ENCODE assay signal across 8 cellular contexts in the genomic region with DNA sequence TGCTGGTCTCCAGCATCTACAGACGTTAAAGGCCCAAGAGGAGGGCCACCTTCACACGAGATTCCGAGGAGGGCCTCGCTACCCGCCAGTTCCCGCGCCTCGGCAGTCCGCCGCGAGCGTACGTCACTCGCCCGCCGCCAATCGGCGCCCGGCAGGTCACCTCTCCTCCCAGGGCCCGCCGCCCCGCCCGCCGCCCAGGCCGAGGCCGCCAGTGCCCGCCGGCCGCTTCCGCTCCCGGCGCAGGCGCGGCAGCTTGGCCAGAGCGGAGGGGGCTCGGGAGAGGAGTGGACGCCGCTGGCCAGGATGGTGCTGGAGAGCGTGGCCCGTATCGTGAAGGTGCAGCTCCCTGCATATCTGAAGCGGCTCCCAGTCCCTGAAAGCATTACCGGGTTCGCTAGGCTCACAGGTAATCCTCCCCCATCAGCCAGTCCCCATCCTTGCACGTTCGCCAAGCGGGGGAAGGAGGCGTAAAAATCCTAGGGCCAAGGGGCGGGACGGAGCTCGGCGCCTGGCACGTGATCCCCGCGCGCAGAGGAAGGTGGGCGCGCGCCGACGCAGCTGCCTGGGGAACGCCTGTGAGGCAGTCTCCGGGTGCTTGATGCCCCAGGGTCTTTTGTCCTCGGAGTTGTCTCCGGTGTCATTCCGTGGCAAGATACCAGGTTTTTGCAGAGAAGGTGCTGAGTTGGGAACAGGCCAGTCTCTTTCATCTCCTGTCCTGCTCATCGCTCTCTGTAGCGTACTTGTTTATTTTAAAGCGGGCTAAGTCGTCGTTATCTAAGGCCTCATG. TPM values are rescaled to one million over a fixed set of nuclear protein-coding genes. Genes with fewer than 3 reads are reported as not detected.
A peak's percentile ranks its signal among the peaks of the same experiment; 100 is the strongest.
DNase-seq lines count a peak whose midpoint lies in the region; ATAC-seq and TF ChIP-seq lines count a peak whose summit lies in the region.

A gene with protein sequence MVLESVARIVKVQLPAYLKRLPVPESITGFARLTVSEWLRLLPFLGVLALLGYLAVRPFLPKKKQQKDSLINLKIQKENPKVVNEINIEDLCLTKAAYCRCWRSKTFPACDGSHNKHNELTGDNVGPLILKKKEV (plus strand): TSS at position 211 of the 787 bp plus-strand sequence. CDS start 93 bp downstream, at position 304.

- H3K4me1 ChIP-seq in spleen, result peaks cover 12 to 70% (median 41%) of the 10 kb centered on the region in 6 donors

- DNase-seq in AG10803 (ENCODE audit: low read depth), result peak; percentile 90
- peak; percentile 70 for DNase-seq in NCI-H345 treated with DMSO at 0.1 percent for 48 hours (lab: John Stamatoyannopoulos, UW; ENCODE audit: unreplicated experiment)
- DNase-seq in activated CD4-positive, CD25-positive, alpha-beta regulatory T cell (lab: John Stamatoyannopoulos, UW), result peak; percentile 73 to 80 (median 76)
- peak; percentile 56 to 99 (median 93) for DNase-seq in caudate nucleus (lab: John Stamatoyannopoulos, UW)
- peak; percentile 89 for DNase-seq in inferior parietal cortex (ENCODE audit: extremely low spot score)
- peak; percentile 99 for DNase-seq in spleen

- no peaks in the 10 kb centered on the region for H3K9me3 ChIP-seq in spleen

- TF ChIP-seq CTCF in AG10803 (conservative IDR thresholded peaks at IDR 0.05; ENCODE audit: low read length), result no peak
- peak in 8 of 11 experiments; percentile 8 to 33 (median 18) for TF ChIP-seq CTCF in spleen (IDR thresholded peaks at IDR 0.05 in 8 of 11, conservative IDR thresholded peaks at IDR 0.05 in 3 of 11)

- ATAC-seq in GM19035 (IDR thresholded peaks at IDR 0.05; ENCODE audit: unreplicated experiment), result peak; percentile 85
- ATAC-seq in HG03342 (IDR thresholded peaks at IDR 0.05; ENCODE audit: unreplicated experiment), result peak; percentile 86

- H3K4me3 ChIP-seq in AG10803 (ENCODE audit: low read length) (peak within 1 kb of the TSS; percentile 68), spleen (peak within 1 kb of the TSS; percentile 62 to 90 (median 74))

- peak within 1 kb of the TSS; percentile 99 for H3K27ac ChIP-seq in caudate nucleus (ENCODE audit: low read depth, low read length)
- H3K27ac ChIP-seq in spleen, result peak within 1 kb of the TSS; percentile 91 to 99 (median 98)

- H3K36me3 ChIP-seq in spleen, result peaks cover 0 to 5% (median 0%) of the 10 kb centered on the region in 6 donors

- 0% methylated on average over 15 to 71 of the region's 71 CpGs for WGBS in spleen, 5 donors

- TF ChIP-seq POLR2A in spleen (IDR thresholded peaks at IDR 0.05), result peak; percentile 10 to 61 (median 43)

- intact Hi-C loops in spleen (cut with DNase I; ENCODE audit: low total_unique reads), result loop anchor here (5.0 kb wide), 1 partner anchor 42 kb away; the partner anchor contains the start of gene UBE2D3

- no peaks in the 10 kb centered on the region for H3K27me3 ChIP-seq in spleen (replicated peaks in 1 of 7)

RNA-seq across cellular contexts. Expression of the gene that starts here (rescaled TPM):
- total RNA-seq in spleen, result 10 to 100 TPM; 13.2 to 31.9 (median 26.8) TPM
- 10 to 100 TPM; 11.1 to 22.3 (median 21.7) TPM for polyA plus RNA-seq in spleen

Comparison
In these comparisons a context has a peak if more than half of its experiments do, and no peak if none do; other contexts are left out.
1. Peak in every context shown above with its lines: DNase-seq, ATAC-seq, H3K4me3 ChIP-seq and H3K27ac ChIP-seq.